ENCODE assay signal across 2 cellular contexts in the genomic region with DNA sequence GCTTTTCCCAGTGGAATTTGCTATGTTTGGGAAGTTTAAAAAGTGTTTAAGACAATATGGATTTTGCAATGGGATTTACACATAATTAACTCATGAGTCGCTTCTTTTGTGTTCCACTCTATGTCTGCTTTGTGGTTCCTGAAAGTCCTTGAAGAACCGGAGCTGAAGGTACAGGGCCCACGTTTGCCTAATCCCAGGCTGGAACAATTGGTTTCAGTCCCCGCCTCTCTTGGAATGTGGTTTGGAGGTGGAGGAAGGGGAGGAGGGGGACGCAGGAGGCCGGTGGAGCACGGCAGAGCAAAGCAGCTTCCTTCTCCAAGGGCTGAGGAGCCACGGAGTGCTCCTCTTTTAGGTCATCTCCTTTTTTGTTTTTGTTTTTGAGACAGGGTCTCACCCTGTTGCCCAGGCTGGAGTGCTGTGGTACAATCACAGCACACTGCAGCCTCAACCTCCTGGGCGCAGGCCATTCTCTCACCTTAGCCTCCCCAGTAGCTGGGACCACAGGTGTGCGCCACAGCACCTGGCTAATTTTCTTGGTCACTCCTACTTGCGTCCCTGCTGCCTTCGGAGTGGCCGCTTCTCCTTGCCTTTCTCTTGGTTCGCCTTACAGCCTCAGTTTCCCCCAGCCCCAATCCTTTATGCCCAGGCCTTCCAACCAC.
A peak's percentile ranks its signal among the peaks of the same experiment; 100 is the strongest.
TF ChIP-seq lines count a peak whose summit lies in the region.

No MANE protein-coding gene starts in this region.

TF ChIP-seq in A549, 52 proteins besides CTCF, POLR2A, EP300 and RAD21:
- TF ChIP-seq CEBPB (IDR thresholded peaks at IDR 0.05), result peak in 1 of 2 experiments; percentile 23; a peak in 1 of 4 replicates
- no peak for TF ChIP-seq ZSCAN20 (CRISPR knock-in tag; IDR thresholded peaks at IDR 0.05)
- TF ChIP-seq KDM1A (IDR thresholded peaks at IDR 0.05; ENCODE audit: low read depth), result no peak

TF ChIP-seq in K562, 482 proteins besides CTCF, POLR2A, EP300 and RAD21:
- TF ChIP-seq ZNF780A (CRISPR knock-in tag; IDR thresholded peaks at IDR 0.05) (no peak), ZNF263 (CRISPR knock-in tag; IDR thresholded peaks at IDR 0.05; ENCODE audit: borderline replicate concordance) (peak; percentile 60), JUNB (CRISPR knock-in tag; conservative IDR thresholded peaks at IDR 0.05) (no peak), ZNF75A (CRISPR knock-in tag; IDR thresholded peaks at IDR 0.05) (no peak), POU5F1 (IDR thresholded peaks at IDR 0.05; ENCODE audit: borderline replicate concordance, low read depth, low read length, partially characterized antibody) (no peak), ARID4B (CRISPR knock-in tag; IDR thresholded peaks at IDR 0.05) (no peak), GTF2E2 (tag; IDR thresholded peaks at IDR 0.05) (no peak)
